ENCODE assay signal across 7 cellular contexts in the genomic region with DNA sequence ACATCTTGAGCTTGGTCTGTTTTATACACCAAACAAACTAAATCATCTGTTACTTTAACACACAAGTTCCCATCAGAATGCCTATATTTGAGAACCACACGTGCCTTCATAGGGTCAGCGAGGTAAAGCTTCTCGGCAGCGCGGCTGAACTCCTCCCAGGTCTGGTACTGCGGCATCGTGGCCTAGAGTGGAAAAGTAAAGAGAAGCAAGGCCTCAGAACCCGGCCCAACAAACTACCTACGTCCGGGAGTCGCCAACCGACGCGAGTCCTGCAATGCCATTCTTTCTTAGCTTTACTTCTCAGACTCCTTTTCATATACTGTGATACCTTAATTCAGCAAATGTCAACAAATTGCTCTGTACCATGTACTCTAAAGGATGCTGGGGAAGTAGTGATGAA. TPM values are rescaled to one million over a fixed set of nuclear protein-coding genes. Genes with fewer than 3 reads are reported as not detected.
DNase-seq lines count a peak whose midpoint lies in the region; ATAC-seq, FAIRE-seq and TF ChIP-seq lines count a peak whose summit lies in the region.
"Not testable (repeated sequence)": the region's sequence is repeated elsewhere in the genome, so short reads cannot be mapped to it uniquely, and the experiment has no call there.

No MANE protein-coding gene starts in this region.

- peaks cover 85% of the 10 kb centered on the region for H3K79me2 ChIP-seq in DND-41 (ENCODE audit: insufficient read depth, low read length)
- H3K79me2 ChIP-seq in GM12878 (ENCODE audit: control insufficient read depth, insufficient read depth, low read length); trophoblast cell (ENCODE audit: control insufficient read depth, insufficient read depth, low read length, poor library complexity): not testable (repeated sequence)

- not testable (repeated sequence) for H4K91ac ChIP-seq in trophoblast cell (ENCODE audit: low read depth, low read length)

- peaks cover 20% of the 10 kb centered on the region for H3K4me1 Mint-ChIP-seq in activated CD8-positive, alpha-beta memory T cell treated with anti-CD3 and anti-CD28 coated beads, Interleukin-2, amount 10 ng/mL, durations not matched to agents 7 days and 5 days
- H3K4me1 Mint-ChIP-seq in effector memory CD8-positive, alpha-beta T cell (ENCODE audit: low read depth in 2 of 2): peaks cover 36 to 67% of the 10 kb centered on the region in 2 donors
- H3K4me1 Mint-ChIP-seq in naive thymus-derived CD8-positive, alpha-beta T cell: peaks cover 39 to 78% (median 74%) of the 10 kb centered on the region in 4 donors

- not testable (repeated sequence) for TF ChIP-seq EP300 in GM12878 (IDR thresholded peaks at IDR 0.05; ENCODE audit: borderline replicate concordance in 1 of 2, control insufficient read depth in 1 of 2, low read depth in 2 of 2, low read length in 2 of 2)

- not testable (repeated sequence) for H2BK5ac ChIP-seq in trophoblast cell (ENCODE audit: low read depth, low read length, poor library complexity)

- not testable (repeated sequence) for H3K27ac ChIP-seq in DND-41 (ENCODE audit: low read length); GM12878 (ENCODE audit: control insufficient read depth, insufficient read depth); trophoblast cell (ENCODE audit: low read depth, low read length); upper lobe of right lung

- H3K4me1 ChIP-seq in DND-41 (ENCODE audit: insufficient read depth, low read length): peaks cover 13% of the 10 kb centered on the region; the same call in 1 of the 2 replicates
- H3K4me1 ChIP-seq in GM12878 (ENCODE audit: control insufficient read depth, insufficient read depth, low read length); trophoblast cell (ENCODE audit: control insufficient read depth in 1 of 2, insufficient read depth in 2 of 2, low read length in 2 of 2): not testable (repeated sequence)
- peaks cover 18% of the 10 kb centered on the region for H3K4me1 ChIP-seq in upper lobe of right lung

- TF ChIP-seq POLR2A in GM12878 (IDR thresholded peaks at IDR 0.05; ENCODE audit: low read depth, low read length): not testable (repeated sequence)

- H2AFZ ChIP-seq in DND-41 (ENCODE audit: low read depth, low read length); GM12878 (ENCODE audit: control insufficient read depth, low read depth, low read length); trophoblast cell (ENCODE audit: insufficient read depth, low read length, poor library complexity): not testable (repeated sequence)

- CTCF ChIA-PET in activated CD8-positive, alpha-beta memory T cell treated with anti-CD3 and anti-CD28 coated beads, Interleukin-2, amount 10 ng/mL, durations not matched to agents 7 days and 5 days (lab: Charles Lee): interaction anchor here (1.0 kb wide), 1 partner anchor 508 kb away, joined by 3 read pairs; no protein-coding TSS in a partner anchor
- CTCF ChIA-PET in GM12878 (lab: Yijun Ruan, JAX): not testable (repeated sequence)

- TF ChIP-seq CTCF in DND-41 (IDR thresholded peaks at IDR 0.05; ENCODE audit: borderline replicate concordance, extremely low read depth, low read length, poor library complexity, severe bottlenecking); GM12878 (IDR thresholded peaks at IDR 0.05 in 2 of 3, conservative IDR thresholded peaks at IDR 0.05 in 1 of 3; ENCODE audit: control insufficient read depth in 2 of 3, extremely low read depth in 1 of 3, insufficient read depth in 1 of 3, low read depth in 3 of 3, low read length in 3 of 3); upper lobe of right lung (IDR thresholded peaks at IDR 0.05): not testable (repeated sequence)

- SMC1A ChIA-PET in GM12878 (lab: Charles Lee; ENCODE audit: uncharacterized antibody, unreplicated experiment): not testable (repeated sequence)

- H3K36me3 ChIP-seq in DND-41 (ENCODE audit: insufficient read depth, low read length) (peaks cover 57% of the 10 kb centered on the region), trophoblast cell (ENCODE audit: control insufficient read depth in 1 of 2, insufficient read depth in 2 of 2, low read length in 2 of 2) (peaks cover 14 to 19% of the 10 kb centered on the region in 2 experiments), upper lobe of right lung (peaks cover 17% of the 10 kb centered on the region)
- not testable (repeated sequence) for H3K36me3 ChIP-seq in GM12878 (ENCODE audit: control insufficient read depth in 2 of 2, insufficient read depth in 2 of 2, low read length in 1 of 2)

- not testable (repeated sequence) for H3K18ac ChIP-seq in trophoblast cell (ENCODE audit: low read length)

- H3K36me3 Mint-ChIP-seq in activated CD8-positive, alpha-beta memory T cell treated with anti-CD3 and anti-CD28 coated beads, Interleukin-2, amount 10 ng/mL, durations not matched to agents 7 days and 5 days: peaks cover 34% of the 10 kb centered on the region
- H3K36me3 Mint-ChIP-seq in effector memory CD8-positive, alpha-beta T cell (ENCODE audit: insufficient read depth): peaks cover 55% of the 10 kb centered on the region
- H3K36me3 Mint-ChIP-seq in naive thymus-derived CD8-positive, alpha-beta T cell: peaks cover 5 to 60% (median 14%) of the 10 kb centered on the region in 3 donors

- H3K9me3 ChIP-seq in DND-41 (ENCODE audit: insufficient read depth, low read length, severe bottlenecking); GM12878 (replicated peaks; ENCODE audit: control insufficient read depth, insufficient read depth, low read length); trophoblast cell (ENCODE audit: insufficient read depth, low read depth, low read length); upper lobe of right lung: not testable (repeated sequence)

- H3K9ac ChIP-seq in DND-41 (ENCODE audit: low read depth, low read length); GM12878 (ENCODE audit: control insufficient read depth, insufficient read depth, low read length); trophoblast cell (ENCODE audit: low read length): not testable (repeated sequence)

- H2BK120ac ChIP-seq in trophoblast cell (ENCODE audit: insufficient read depth, low read length, poor library complexity): not testable (repeated sequence)

- H4K8ac ChIP-seq in trophoblast cell (ENCODE audit: low read depth, low read length): not testable (repeated sequence)

- H3K14ac ChIP-seq in trophoblast cell (ENCODE audit: low read length): not testable (repeated sequence)

- intact Hi-C loops in GM12878 (cut with micrococcal nuclease; ENCODE audit: unreplicated experiment); upper lobe of right lung (cut with DNase I): not testable (repeated sequence)

- H3K4me2 ChIP-seq in DND-41 (ENCODE audit: insufficient read depth, low read length); GM12878 (ENCODE audit: control insufficient read depth, insufficient read depth); trophoblast cell (ENCODE audit: low read length): not testable (repeated sequence)

- peaks cover 59% of the 10 kb centered on the region for H4K20me1 ChIP-seq in DND-41 (ENCODE audit: insufficient read depth, low read length)
- not testable (repeated sequence) for H4K20me1 ChIP-seq in GM12878 (ENCODE audit: control insufficient read depth, insufficient read depth)

- DNase-seq in DND-41; activated CD8-positive, alpha-beta memory T cell treated with anti-CD3 and anti-CD28 coated beads, Interleukin-2, amount 10 ng/mL, durations not matched to agents 7 days and 5 days; GM12878 (ENCODE audit: low read depth, low spot score); effector memory CD8-positive, alpha-beta T cell; naive thymus-derived CD8-positive, alpha-beta T cell; trophoblast cell; upper lobe of right lung: not testable (repeated sequence)

- H3K4ac ChIP-seq in trophoblast cell (ENCODE audit: low read depth, low read length): peak overlapping the region; percentile 62

- H3K79me1 ChIP-seq in trophoblast cell (ENCODE audit: low read length): not testable (repeated sequence)

- not testable (repeated sequence) for BruUV-seq in GM12878 (replicated peaks; lab: Mats Ljungman, UMichigan)

- in situ Hi-C loops in GM12878 (cut with MboI): not testable (repeated sequence)

- not testable (repeated sequence) for H3K27me3 ChIP-seq in DND-41 (ENCODE audit: insufficient read depth, low read length, poor library complexity); GM12878 (replicated peaks in 1 of 2; ENCODE audit: control insufficient read depth in 2 of 2, insufficient read depth in 2 of 2, low read length in 1 of 2); trophoblast cell (ENCODE audit: insufficient read depth, low read length); upper lobe of right lung

- peak; percentile 63; the same call in 2 of the 3 replicates for ATAC-seq in DND-41 (ENCODE audit: insufficient read depth, low read depth)
- peak; percentile 51 for ATAC-seq in activated CD8-positive, alpha-beta memory T cell treated with anti-CD3 and anti-CD28 coated beads, Interleukin-2, amount 10 ng/mL, durations not matched to agents 7 days and 5 days
- ATAC-seq in GM12878: peak; percentile 37; the same call in 2 of the 3 replicates
- peak; percentile 52 for ATAC-seq in effector memory CD8-positive, alpha-beta T cell (replicated peaks)
- ATAC-seq in naive thymus-derived CD8-positive, alpha-beta T cell: peak; percentile 47 to 79
- ATAC-seq in upper lobe of right lung: peak; percentile 32

- H3K23ac ChIP-seq in trophoblast cell (ENCODE audit: low read length): not testable (repeated sequence)

- not testable (repeated sequence) for H2AK5ac ChIP-seq in trophoblast cell (ENCODE audit: low read length)

- not testable (repeated sequence) for H3K9me3 Mint-ChIP-seq in activated CD8-positive, alpha-beta memory T cell treated with anti-CD3 and anti-CD28 coated beads, Interleukin-2, amount 10 ng/mL, durations not matched to agents 7 days and 5 days (ENCODE audit: low read depth); effector memory CD8-positive, alpha-beta T cell; naive thymus-derived CD8-positive, alpha-beta T cell

- H4K12ac ChIP-seq in trophoblast cell (ENCODE audit: low read depth, low read length): not testable (repeated sequence)

- not testable (repeated sequence) for H3K4me3 ChIP-seq in DND-41 (ENCODE audit: low read depth in 1 of 2, low read length in 2 of 2); GM12878; trophoblast cell (ENCODE audit: low read depth, low read length); upper lobe of right lung

- POLR2A ChIA-PET in GM12878 (lab: Charles Lee); naive thymus-derived CD8-positive, alpha-beta T cell (lab: Charles Lee): not testable (repeated sequence)

- 91% methylated on average over 12 of the region's 14 CpGs for WGBS in GM12878 (ENCODE audit: insufficient coverage, insufficient replicate concordance, low lambda C conversion rate, missing lambda C conversion rate)
- no CpG with 5 or more reads among the region's 14 CpGs for WGBS in trophoblast cell (ENCODE audit: extremely low coverage, insufficient coverage, insufficient read length)

- TF ChIP-seq RAD21 in GM12878 (IDR thresholded peaks at IDR 0.05; ENCODE audit: insufficient read depth, low read depth, low read length): not testable (repeated sequence)

- H3K27ac Mint-ChIP-seq in activated CD8-positive, alpha-beta memory T cell treated with anti-CD3 and anti-CD28 coated beads, Interleukin-2, amount 10 ng/mL, durations not matched to agents 7 days and 5 days: not testable (repeated sequence)
- H3K27ac Mint-ChIP-seq in effector memory CD8-positive, alpha-beta T cell: peak overlapping the region; percentile 27 to 62
- H3K27ac Mint-ChIP-seq in naive thymus-derived CD8-positive, alpha-beta T cell: peak overlapping the region in 3 of 10 donors; percentile 20 to 46 (median 28)

- not testable (repeated sequence) for H2BK12ac ChIP-seq in trophoblast cell (ENCODE audit: low read length)

- H3K4me3 Mint-ChIP-seq in activated CD8-positive, alpha-beta memory T cell treated with anti-CD3 and anti-CD28 coated beads, Interleukin-2, amount 10 ng/mL, durations not matched to agents 7 days and 5 days; effector memory CD8-positive, alpha-beta T cell; naive thymus-derived CD8-positive, alpha-beta T cell: not testable (repeated sequence)

- RAD21 ChIA-PET in GM12878 (lab: Charles Lee; ENCODE audit: unreplicated experiment): not testable (repeated sequence)

- not testable (repeated sequence) for H3K27me3 Mint-ChIP-seq in activated CD8-positive, alpha-beta memory T cell treated with anti-CD3 and anti-CD28 coated beads, Interleukin-2, amount 10 ng/mL, durations not matched to agents 7 days and 5 days; effector memory CD8-positive, alpha-beta T cell; naive thymus-derived CD8-positive, alpha-beta T cell

- FAIRE-seq in GM12878 (lab: Jason Lieb, UNC): not testable (repeated sequence)

RNA-seq across cellular contexts. Expression of a gene that starts 9.0 kb away (rescaled TPM):
- total RNA-seq in activated CD8-positive, alpha-beta memory T cell treated with anti-CD3 and anti-CD28 coated beads, Interleukin-2, amount 10 ng/mL, durations not matched to agents 7 days and 5 days: 10 to 100 TPM; 26.6 to 27.1 TPM
- total RNA-seq in GM12878 (2013; cell fraction: nucleolus; rRNA removed): 37.7 and 40.3 TPM in 2 replicates
- total RNA-seq in GM12878 (2014; rRNA removed) (9.7 and 10.1 TPM in 2 replicates), GM12878 (2014; rRNA removed; fragmentation: Illumina TruSeq; extraction: Trizol) (4.5 and 5.1 TPM in 2 replicates), GM12878 (2021) (11.1 and 11.2 TPM in 2 replicates), upper lobe of right lung (40.5 TPM)
- polyA plus RNA-seq in GM12878 (2011; ENCODE audit: low read depth): 5.9 TPM
- polyA plus RNA-seq in GM12878 (2011; rRNA removed) (24.2 and 36.8 TPM in 2 replicates), GM12878 (2014; fragmentation: Illumina TruSeq; extraction: Trizol) (12.3 and 13.9 TPM in 2 replicates), GM12878 (2014; fragmentation: Nextera tagmentation; extraction: Ambion mirVana) (1 to 10 TPM; 2.9 to 3.0 TPM), GM12878 (2014; rRNA removed) (6.9 and 7.1 TPM in 2 replicates), GM12878 (2016; fragmentation: Nextera tagmentation; extraction: Ambion mirVana) (1 to 10 TPM; 6.6 to 6.7 TPM)
- polyA plus RNA-seq in GM12878 (2011; cell fraction: cytosol; rRNA removed): 10.5 and 11.7 TPM in 2 replicates
- 20.0 and 20.9 TPM in 2 replicates for polyA plus RNA-seq in GM12878 (2011; cell fraction: nucleus; rRNA removed)
- 6.8 and 11.0 TPM in 2 replicates for polyA plus RNA-seq in GM12878 (2012)
- 35.6 and 45.3 TPM in 2 replicates for polyA minus RNA-seq in GM12878 (2011; rRNA and poly(A)+ RNA removed)
- 11.5 and 14.3 TPM in 2 replicates for polyA minus RNA-seq in GM12878 (2011; cell fraction: cytosol; rRNA and poly(A)+ RNA removed)
- 13.7 and 16.6 TPM in 2 replicates for polyA minus RNA-seq in GM12878 (2011; cell fraction: nucleus; rRNA and poly(A)+ RNA removed)
- total RNA-seq in naive thymus-derived CD8-positive, alpha-beta T cell: 10 to 100 TPM; 57.0 to 57.7 TPM
- polyA plus RNA-seq in naive thymus-derived CD8-positive, alpha-beta T cell: 10 to 100 TPM; 15.2 to 25.4 (median 18.6) TPM
- 28.1 and 29.3 TPM in 2 replicates for polyA plus RNA-seq in trophoblast cell (2013)
